ENCODE assay signal across 17 cellular contexts in genomic region chr17:78109489-78109761, GRCh38. TPM values are rescaled to one million over a fixed set of nuclear protein-coding genes. Genes with fewer than 3 reads are reported as not detected.
DNase-seq lines count a peak whose midpoint lies in the region; ATAC-seq, FAIRE-seq and TF ChIP-seq lines count a peak whose summit lies in the region.
"Had no signal": no experiment of that assay in that cellular context is flagged by ENCODE, and none has a peak within 500 bp of the region (broad histone marks: within the 10 kb centered on the region; RNA-seq: fewer than 3 reads in every experiment).

No MANE protein-coding gene starts in this region.

- no peak overlapping the region for H3K27ac ChIP-seq in HepG2 (ENCODE audit: extremely low read length, insufficient read depth, low read length)
- no peak overlapping the region for H3K27ac ChIP-seq in right lobe of liver
- no peak overlapping the region for H3K27ac ChIP-seq in neuronal stem cell (replicated peaks; ENCODE audit: low read length)
- H3K27ac ChIP-seq in substantia nigra (ENCODE audit: low read depth, low read length, poor library complexity, severe bottlenecking): peak overlapping the region; percentile 64
- no peak overlapping the region for H3K27ac ChIP-seq in small intestine (ENCODE audit: low read depth in 1 of 2, low read length in 1 of 2)

- H2BK5ac ChIP-seq in neuronal stem cell (ENCODE audit: low read length): peak overlapping the region; percentile 75

- TF ChIP-seq CTCF in HepG2 (CRISPR knock-in tag; IDR thresholded peaks at IDR 0.05): no peak
- TF ChIP-seq CTCF in right lobe of liver (IDR thresholded peaks at IDR 0.05): no peak

- TF ChIP-seq EP300 in HepG2 (IDR thresholded peaks at IDR 0.05; ENCODE audit: low read depth in 2 of 2, low read length in 2 of 2): no peak
- TF ChIP-seq EP300 in HepG2 (CRISPR knock-in tag; IDR thresholded peaks at IDR 0.05; ENCODE audit: borderline replicate concordance): no peak

- H3K4me2 ChIP-seq in HepG2 (ENCODE audit: low read depth, low read length) (no peak overlapping the region), neuronal stem cell (ENCODE audit: insufficient read depth, low read length, poor library complexity, severe bottlenecking) (no peak overlapping the region)

- no peak overlapping the region for H3K4ac ChIP-seq in neuronal stem cell (ENCODE audit: low read length)

- intact Hi-C loops in HepG2 (cut with micrococcal nuclease; ENCODE audit: unreplicated experiment) (no loop called here), right lobe of liver (cut with DNase I) (no loop called here)

- no peak for ATAC-seq in HepG2
- no peak for ATAC-seq in right lobe of liver

- no peak for DNase-seq in HepG2 (ENCODE audit: low spot score)
- no peak for DNase-seq in right lobe of liver
- DNase-seq in ecto neural progenitor cell (ENCODE audit: low spot score): peak; percentile 42
- DNase-seq in neuronal stem cell (ENCODE audit: low spot score): no peak
- no peak for DNase-seq in substantia nigra (lab: John Stamatoyannopoulos, UW)
- DNase-seq in DMS53 treated with DMSO at 0.1 percent for 48 hours (lab: John Stamatoyannopoulos, UW; ENCODE audit: unreplicated experiment): no peak
- no peak for DNase-seq in small intestine
- no peak for DNase-seq in iPS-NIHi7 (ENCODE audit: extremely low spot score)
- DNase-seq: Caco-2; CD8-positive, alpha-beta memory T cell; GF-D8 had no signal

- no peak overlapping the region for H3K4me3 ChIP-seq in HepG2 (replicated peaks in 1 of 3; ENCODE audit: insufficient read depth in 1 of 3, low read depth in 2 of 3, low read length in 3 of 3)
- no peak overlapping the region for H3K4me3 ChIP-seq in right lobe of liver
- no peak overlapping the region for H3K4me3 ChIP-seq in neuronal stem cell (ENCODE audit: low read length in 2 of 2)
- no peak overlapping the region for H3K4me3 ChIP-seq in small intestine (ENCODE audit: low read depth in 1 of 2, low read length in 2 of 2)
- H3K4me3 ChIP-seq: HAP-1 had no signal

- WGBS in HepG2 (ENCODE audit: low lambda C conversion rate): 96% methylated on average over 9 of the region's 9 CpGs
- WGBS in right lobe of liver (ENCODE audit: insufficient coverage, low coverage, low lambda C conversion rate, missing lambda C conversion rate): 100% methylated on average over 1 of the region's 9 CpGs
- WGBS in neuronal stem cell (ENCODE audit: extremely low coverage in 2 of 2, insufficient read length in 2 of 2, insufficient replicate concordance in 1 of 2), 2 donors: no CpG with 5 or more reads among the region's 9 CpGs
- 84 to 96% (median 95%) methylated on average over 9 of the region's 9 CpGs for WGBS in small intestine, 3 donors

- H2BK12ac ChIP-seq in neuronal stem cell (ENCODE audit: low read length): no peak overlapping the region

- H3K9me3 ChIP-seq in HepG2 (ENCODE audit: low read length) (no peaks in the 10 kb centered on the region), right lobe of liver (no peaks in the 10 kb centered on the region), neuronal stem cell (replicated peaks in 1 of 2; ENCODE audit: control insufficient read depth in 2 of 2, insufficient read depth in 1 of 2, low read depth in 1 of 2, low read length in 2 of 2) (no peaks in the 10 kb centered on the region), small intestine (ENCODE audit: control insufficient read depth, low read depth) (no peaks in the 10 kb centered on the region)
- H3K9me3 ChIP-seq: Caco-2, HAP-1 had no signal

- H3K79me2 ChIP-seq in HepG2 (ENCODE audit: insufficient read depth, low read length): no peaks in the 10 kb centered on the region

- peak overlapping the region; percentile 80 for H3K23ac ChIP-seq in neuronal stem cell (ENCODE audit: low read depth, low read length, poor library complexity)

- H3K27me3 ChIP-seq in HepG2 (ENCODE audit: control insufficient read depth in 1 of 2, insufficient read depth in 2 of 2, low read length in 2 of 2) (no peaks in the 10 kb centered on the region), right lobe of liver (no peaks in the 10 kb centered on the region), neuronal stem cell (ENCODE audit: control insufficient read depth in 3 of 3, insufficient read depth in 3 of 3, low read depth in 1 of 3, low read length in 3 of 3) (no peaks in the 10 kb centered on the region), small intestine (ENCODE audit: control insufficient read depth in 2 of 2, insufficient read depth in 2 of 2, low read length in 2 of 2) (no peaks in the 10 kb centered on the region)

- in situ Hi-C loops in HepG2 (cut with HindIII; ENCODE audit: extremely low pct_ligation_motif_present, low pct_unique_long_range_greater_than_20kb): no loop called here

- H4K91ac ChIP-seq in neuronal stem cell (ENCODE audit: low read depth, low read length, poor library complexity): no peak overlapping the region

- no TSS peak for BruUV-seq in HepG2 (replicated peaks; lab: Mats Ljungman, UMichigan)

- FAIRE-seq in HepG2 (lab: Jason Lieb, UNC): no peak
- no peak for FAIRE-seq in small intestine (lab: Jason Lieb, UNC)
- FAIRE-seq: A204.1, GM19239, H1 had no signal

- H4K8ac ChIP-seq in neuronal stem cell (ENCODE audit: low read depth, low read length): no peak overlapping the region

- CTCF ChIA-PET in HepG2 (lab: Yijun Ruan, JAX; ENCODE audit: low intra/inter-chr PET ratio, low total read pairs): no interaction called here

- H2AFZ ChIP-seq in HepG2 (ENCODE audit: low read length): no peak overlapping the region
- H2AFZ ChIP-seq in neuronal stem cell (ENCODE audit: low read length): no peak overlapping the region

- H3K14ac ChIP-seq in neuronal stem cell (ENCODE audit: low read length): no peak overlapping the region

- H2AK5ac ChIP-seq in neuronal stem cell (ENCODE audit: low read depth, low read length): no peak overlapping the region

- TF ChIP-seq POLR2A in HepG2 (IDR thresholded peaks at IDR 0.05; ENCODE audit: insufficient read depth in 1 of 2, low read depth in 2 of 2, low read length in 2 of 2) (no peak), right lobe of liver (IDR thresholded peaks at IDR 0.05) (no peak)

- H3K79me1 ChIP-seq in neuronal stem cell (ENCODE audit: low read depth, low read length): peaks cover 2% of the 10 kb centered on the region

- H2BK15ac ChIP-seq in neuronal stem cell (ENCODE audit: low read length): no peak overlapping the region

- H4K20me1 ChIP-seq in HepG2 (ENCODE audit: insufficient read depth, low read length): peaks cover 7% of the 10 kb centered on the region; the same call in 1 of the 2 replicates

- TF ChIP-seq RAD21 in HepG2 (CRISPR knock-in tag; IDR thresholded peaks at IDR 0.05): no peak

- peaks cover 11 to 31% of the 10 kb centered on the region in 2 experiments for H3K36me3 ChIP-seq in HepG2 (replicated peaks in 1 of 2; ENCODE audit: control insufficient read depth in 1 of 2, insufficient read depth in 2 of 2, low read length in 2 of 2)
- H3K36me3 ChIP-seq in right lobe of liver: peaks cover 0 to 4% (median 0%) of the 10 kb centered on the region in 4 donors
- peaks cover 9 to 45% of the 10 kb centered on the region in 2 donors for H3K36me3 ChIP-seq in neuronal stem cell (replicated peaks in 1 of 2; ENCODE audit: control insufficient read depth in 2 of 2, insufficient read depth in 2 of 2, low read length in 2 of 2)
- peaks cover 0 to 5% of the 10 kb centered on the region in 2 donors for H3K36me3 ChIP-seq in small intestine (ENCODE audit: control insufficient read depth in 2 of 2, insufficient read depth in 2 of 2, low read length in 2 of 2)
- H3K36me3 ChIP-seq: HAP-1 had no signal

- no peak overlapping the region for H2BK120ac ChIP-seq in neuronal stem cell (ENCODE audit: low read depth, low read length)

- H3K4me1 ChIP-seq in HepG2 (ENCODE audit: insufficient read depth, low read length) (peaks cover 30% of the 10 kb centered on the region), right lobe of liver (no peaks in the 10 kb centered on the region), neuronal stem cell (ENCODE audit: control insufficient read depth in 2 of 2, insufficient read depth in 1 of 2, low read depth in 1 of 2, low read length in 2 of 2) (no peaks in the 10 kb centered on the region), small intestine (ENCODE audit: control insufficient read depth in 2 of 2, insufficient read depth in 1 of 2, low read depth in 1 of 2, low read length in 1 of 2) (no peaks in the 10 kb centered on the region)

- H3K18ac ChIP-seq in neuronal stem cell (ENCODE audit: low read length): no peak overlapping the region

- no peak overlapping the region for H3K9ac ChIP-seq in HepG2 (ENCODE audit: insufficient read depth, low read depth, low read length)
- H3K9ac ChIP-seq in neuronal stem cell (ENCODE audit: low read depth, low read length, poor library complexity): no peak overlapping the region

- POLR2A ChIA-PET in HepG2 (lab: Yijun Ruan, JAX): interaction anchor here (1.3 to 1.6 kb wide), 3 partner anchors 18 to 151 kb away, joined by 5 to 8 read pairs (median 8); partner anchors contain the start of genes AFMID, TK1 and TNRC6C

RNA-seq across cellular contexts. Expression of gene TMC6, which starts 19.1 kb away (rescaled TPM):
- total RNA-seq in HepG2 (2016; rRNA removed; fragmentation: Illumina TruSeq; extraction: Trizol) (20.4 and 48.4 TPM in 2 replicates), right lobe of liver (10 to 100 TPM; 10.9 to 24.7 (median 15.7) TPM)
- total RNA-seq in HepG2 (2016; cell fraction: cytosol; rRNA removed; fragmentation: Illumina TruSeq; extraction: Trizol; ENCODE audit: low read depth): 21.4 and 23.6 TPM in 2 replicates
- total RNA-seq in HepG2 (2016; cell fraction: insoluble cytoplasmic fraction; rRNA removed; fragmentation: Illumina TruSeq; extraction: Trizol): 19.7 and 47.9 TPM in 2 replicates
- total RNA-seq in HepG2 (2016; cell fraction: membrane; rRNA removed; fragmentation: Illumina TruSeq; extraction: Trizol): 29.0 and 34.4 TPM in 2 replicates
- 47.2 and 55.0 TPM in 2 replicates for total RNA-seq in HepG2 (2016; cell fraction: nucleus; rRNA removed; fragmentation: Illumina TruSeq; extraction: Trizol)
- polyA plus RNA-seq in HepG2 (2011; rRNA removed) (99.1 and 118 TPM in 2 replicates), small intestine (10 to 100 TPM; 29.7 to 51.1 (median 50.0) TPM)
- 42.4 and 70.8 TPM in 2 replicates for polyA plus RNA-seq in HepG2 (2011; cell fraction: cytosol; rRNA removed)
- 648 and 982 TPM in 2 replicates for polyA plus RNA-seq in HepG2 (2011; cell fraction: nucleus; rRNA removed)
- 45.7 and 50.3 TPM in 2 replicates for polyA plus RNA-seq in HepG2 (2012)
- polyA plus RNA-seq in HepG2 (2016; cell fraction: cytosol; fragmentation: Illumina TruSeq; extraction: Trizol; ENCODE audit: low read depth): 8.9 and 10.6 TPM in 2 replicates
- polyA plus RNA-seq in HepG2 (2016; cell fraction: insoluble cytoplasmic fraction; fragmentation: Illumina TruSeq; extraction: Trizol; ENCODE audit: low read depth): 16.1 and 17.9 TPM in 2 replicates
- polyA plus RNA-seq in HepG2 (2016; cell fraction: membrane; fragmentation: Illumina TruSeq; extraction: Trizol; ENCODE audit: low read depth): 18.2 and 19.0 TPM in 2 replicates
- 126 and 147 TPM in 2 replicates for polyA plus RNA-seq in HepG2 (2016; cell fraction: nucleus; fragmentation: Illumina TruSeq; extraction: Trizol; ENCODE audit: insufficient read depth, low read depth)
- polyA minus RNA-seq in HepG2 (2011; rRNA and poly(A)+ RNA removed; ENCODE audit: low replicate concordance): 23.3 and 152 TPM in 2 replicates
- 48.9 and 63.1 TPM in 2 replicates for polyA minus RNA-seq in HepG2 (2011; cell fraction: cytosol; rRNA and poly(A)+ RNA removed)
- polyA minus RNA-seq in HepG2 (2011; cell fraction: nucleus; rRNA and poly(A)+ RNA removed): 92.6 and 109 TPM in 2 replicates
- polyA plus RNA-seq in neuronal stem cell (2013, experiment 1 of 2): 18.0 TPM
- 18.2 TPM for polyA plus RNA-seq in neuronal stem cell (2013, experiment 2 of 2)

RNA-seq across cellular contexts. Expression of gene TMC8, which starts 21.1 kb away (rescaled TPM):
- total RNA-seq in HepG2 (2016; rRNA removed; fragmentation: Illumina TruSeq; extraction: Trizol): 0.08 and 0.53 TPM in 2 replicates
- 0.09 and 0.61 TPM in 2 replicates for total RNA-seq in HepG2 (2016; cell fraction: cytosol; rRNA removed; fragmentation: Illumina TruSeq; extraction: Trizol; ENCODE audit: low read depth)
- 0.04 and 0.65 TPM in 2 replicates for total RNA-seq in HepG2 (2016; cell fraction: insoluble cytoplasmic fraction; rRNA removed; fragmentation: Illumina TruSeq; extraction: Trizol)
- 0.83 TPM in 2 replicates for total RNA-seq in HepG2 (2016; cell fraction: membrane; rRNA removed; fragmentation: Illumina TruSeq; extraction: Trizol)
- total RNA-seq in HepG2 (2016; cell fraction: nucleus; rRNA removed; fragmentation: Illumina TruSeq; extraction: Trizol): 0.85 and 1.9 TPM in 2 replicates
- polyA plus RNA-seq in HepG2 (2011; rRNA removed): 7.8 and 11.1 TPM in 2 replicates
- 5.7 and 7.7 TPM in 2 replicates for polyA plus RNA-seq in HepG2 (2011; cell fraction: cytosol; rRNA removed)
- 35.7 and 61.8 TPM in 2 replicates for polyA plus RNA-seq in HepG2 (2011; cell fraction: nucleus; rRNA removed)
- polyA plus RNA-seq in HepG2 (2012): 5.3 and 8.8 TPM in 2 replicates
- 0.12 TPM in 1 of 2 replicates, not detected in the other for polyA plus RNA-seq in HepG2 (2016; cell fraction: cytosol; fragmentation: Illumina TruSeq; extraction: Trizol; ENCODE audit: low read depth)
- 0.13 and 0.74 TPM in 2 replicates for polyA plus RNA-seq in HepG2 (2016; cell fraction: insoluble cytoplasmic fraction; fragmentation: Illumina TruSeq; extraction: Trizol; ENCODE audit: low read depth)
- 0.10 and 0.13 TPM in 2 replicates for polyA plus RNA-seq in HepG2 (2016; cell fraction: membrane; fragmentation: Illumina TruSeq; extraction: Trizol; ENCODE audit: low read depth)
- 0.76 and 1.7 TPM in 2 replicates for polyA plus RNA-seq in HepG2 (2016; cell fraction: nucleus; fragmentation: Illumina TruSeq; extraction: Trizol; ENCODE audit: insufficient read depth, low read depth)
- 0.51 and 13.2 TPM in 2 replicates for polyA minus RNA-seq in HepG2 (2011; rRNA and poly(A)+ RNA removed; ENCODE audit: low replicate concordance)
- 4.5 and 4.8 TPM in 2 replicates for polyA minus RNA-seq in HepG2 (2011; cell fraction: cytosol; rRNA and poly(A)+ RNA removed)
- polyA minus RNA-seq in HepG2 (2011; cell fraction: nucleus; rRNA and poly(A)+ RNA removed): 12.2 and 14.3 TPM in 2 replicates
- total RNA-seq in right lobe of liver: 1 to 10 TPM; 2.4 to 7.2 (median 4.8) TPM
- 0.08 TPM for polyA plus RNA-seq in neuronal stem cell (2013, experiment 1 of 2)
- polyA plus RNA-seq in neuronal stem cell (2013, experiment 2 of 2): 0.08 TPM
- 1 to 10 TPM; 1.3 to 5.7 (median 4.1) TPM for polyA plus RNA-seq in small intestine
- total RNA-seq: Caco-2 had no signal

RNA-seq across cellular contexts. Expression of gene C17orf99, which starts 36.8 kb away (rescaled TPM):
- total RNA-seq in HepG2 (2016; rRNA removed; fragmentation: Illumina TruSeq; extraction: Trizol): 0.22 and 1.7 TPM in 2 replicates
- total RNA-seq in HepG2 (2016; cell fraction: cytosol; rRNA removed; fragmentation: Illumina TruSeq; extraction: Trizol; ENCODE audit: low read depth): 0.51 and 0.88 TPM in 2 replicates
- 0.84 and 0.86 TPM in 2 replicates for total RNA-seq in HepG2 (2016; cell fraction: insoluble cytoplasmic fraction; rRNA removed; fragmentation: Illumina TruSeq; extraction: Trizol)
- 1.1 and 1.2 TPM in 2 replicates for total RNA-seq in HepG2 (2016; cell fraction: membrane; rRNA removed; fragmentation: Illumina TruSeq; extraction: Trizol)
- 0.38 and 2.4 TPM in 2 replicates for total RNA-seq in HepG2 (2016; cell fraction: nucleus; rRNA removed; fragmentation: Illumina TruSeq; extraction: Trizol)
- 1.9 and 2.8 TPM in 2 replicates for polyA plus RNA-seq in HepG2 (2011; rRNA removed)
- 1.1 and 1.8 TPM in 2 replicates for polyA plus RNA-seq in HepG2 (2011; cell fraction: cytosol; rRNA removed)
- 5.8 and 10.0 TPM in 2 replicates for polyA plus RNA-seq in HepG2 (2011; cell fraction: nucleus; rRNA removed)
- polyA plus RNA-seq in HepG2 (2012): 1.5 and 2.2 TPM in 2 replicates
- polyA plus RNA-seq in HepG2 (2016; cell fraction: cytosol; fragmentation: Illumina TruSeq; extraction: Trizol; ENCODE audit: low read depth): 0.23 and 0.46 TPM in 2 replicates
- 0.60 TPM in 1 of 2 replicates, not detected in the other for polyA plus RNA-seq in HepG2 (2016; cell fraction: insoluble cytoplasmic fraction; fragmentation: Illumina TruSeq; extraction: Trizol; ENCODE audit: low read depth)
- 0.59 and 1.1 TPM in 2 replicates for polyA plus RNA-seq in HepG2 (2016; cell fraction: membrane; fragmentation: Illumina TruSeq; extraction: Trizol; ENCODE audit: low read depth)
- 2.4 and 2.9 TPM in 2 replicates for polyA plus RNA-seq in HepG2 (2016; cell fraction: nucleus; fragmentation: Illumina TruSeq; extraction: Trizol; ENCODE audit: insufficient read depth, low read depth)
- 0.72 TPM in 1 of 2 replicates, not detected in the other for polyA minus RNA-seq in HepG2 (2011; rRNA and poly(A)+ RNA removed; ENCODE audit: low replicate concordance)
- not detected in 2 replicates for polyA minus RNA-seq in HepG2 (2011; cell fraction: cytosol; rRNA and poly(A)+ RNA removed)
- 1.5 and 3.1 TPM in 2 replicates for polyA minus RNA-seq in HepG2 (2011; cell fraction: nucleus; rRNA and poly(A)+ RNA removed)
- total RNA-seq in right lobe of liver: not detected
- polyA plus RNA-seq in neuronal stem cell (2013, experiment 1 of 2): not detected
- not detected for polyA plus RNA-seq in neuronal stem cell (2013, experiment 2 of 2)
- polyA plus RNA-seq in small intestine: under 1 TPM in 1 of 3 donors, not detected in 2; 0.19 TPM
- total RNA-seq: Caco-2; CD8-positive, alpha-beta memory T cell; H1; HT1080 had no signal
- polyA plus RNA-seq: CD14-positive monocyte; CD8-positive, alpha-beta memory T cell; H1 had no signal

RNA-seq across cellular contexts. Expression of gene SYNGR2, which starts 59.0 kb away (rescaled TPM):
- total RNA-seq in HepG2 (2016; rRNA removed; fragmentation: Illumina TruSeq; extraction: Trizol) (28.7 and 46.7 TPM in 2 replicates), right lobe of liver (10 to 100 TPM; 43.3 to 55.8 (median 50.4) TPM)
- 15.8 and 18.7 TPM in 2 replicates for total RNA-seq in HepG2 (2016; cell fraction: cytosol; rRNA removed; fragmentation: Illumina TruSeq; extraction: Trizol; ENCODE audit: low read depth)
- total RNA-seq in HepG2 (2016; cell fraction: insoluble cytoplasmic fraction; rRNA removed; fragmentation: Illumina TruSeq; extraction: Trizol): 21.7 and 51.0 TPM in 2 replicates
- 31.9 and 34.8 TPM in 2 replicates for total RNA-seq in HepG2 (2016; cell fraction: membrane; rRNA removed; fragmentation: Illumina TruSeq; extraction: Trizol)
- 43.0 and 51.6 TPM in 2 replicates for total RNA-seq in HepG2 (2016; cell fraction: nucleus; rRNA removed; fragmentation: Illumina TruSeq; extraction: Trizol)
- polyA plus RNA-seq in HepG2 (2011; rRNA removed) (170 and 192 TPM in 2 replicates), small intestine (100 to 1,000 TPM in 1 of 3 donors, 10 to 100 TPM in 2; 46.5 to 187 (median 73.0) TPM)
- 200 and 244 TPM in 2 replicates for polyA plus RNA-seq in HepG2 (2011; cell fraction: cytosol; rRNA removed)
- 116 and 129 TPM in 2 replicates for polyA plus RNA-seq in HepG2 (2011; cell fraction: nucleus; rRNA removed)
- 52.7 and 59.2 TPM in 2 replicates for polyA plus RNA-seq in HepG2 (2012)
- 35.1 and 40.6 TPM in 2 replicates for polyA plus RNA-seq in HepG2 (2016; cell fraction: cytosol; fragmentation: Illumina TruSeq; extraction: Trizol; ENCODE audit: low read depth)
- polyA plus RNA-seq in HepG2 (2016; cell fraction: insoluble cytoplasmic fraction; fragmentation: Illumina TruSeq; extraction: Trizol; ENCODE audit: low read depth): 52.5 and 60.0 TPM in 2 replicates
- 62.1 and 68.8 TPM in 2 replicates for polyA plus RNA-seq in HepG2 (2016; cell fraction: membrane; fragmentation: Illumina TruSeq; extraction: Trizol; ENCODE audit: low read depth)
- 160 and 166 TPM in 2 replicates for polyA plus RNA-seq in HepG2 (2016; cell fraction: nucleus; fragmentation: Illumina TruSeq; extraction: Trizol; ENCODE audit: insufficient read depth, low read depth)
- 231 and 401 TPM in 2 replicates for polyA minus RNA-seq in HepG2 (2011; rRNA and poly(A)+ RNA removed; ENCODE audit: low replicate concordance)
- polyA minus RNA-seq in HepG2 (2011; cell fraction: cytosol; rRNA and poly(A)+ RNA removed): 73.3 and 75.3 TPM in 2 replicates
- polyA minus RNA-seq in HepG2 (2011; cell fraction: nucleus; rRNA and poly(A)+ RNA removed): 23.0 and 28.7 TPM in 2 replicates
- 16.6 TPM for polyA plus RNA-seq in neuronal stem cell (2013, experiment 1 of 2)
- 16.6 TPM for polyA plus RNA-seq in neuronal stem cell (2013, experiment 2 of 2)
